ENCODE assay signal across 8 cellular contexts in the genomic region with DNA sequence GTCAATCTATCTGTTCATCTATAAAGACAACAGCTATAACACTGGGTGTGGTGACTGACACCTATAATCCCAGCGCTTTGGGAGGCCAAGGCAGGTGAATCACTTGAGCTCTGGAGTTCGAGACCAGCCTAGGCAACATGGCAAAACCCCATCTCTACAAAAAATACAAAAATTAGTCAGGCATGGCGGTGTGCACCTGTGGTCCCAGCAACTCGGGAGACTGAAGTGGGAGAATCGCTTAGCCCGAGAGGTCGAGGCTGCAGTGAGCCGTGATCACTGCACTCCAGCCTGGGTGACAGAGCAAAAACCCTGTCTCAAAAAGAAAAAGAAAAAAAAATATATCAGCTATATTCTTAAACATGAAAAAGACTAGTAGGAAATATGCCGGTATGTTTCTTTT. TPM values are rescaled to one million over a fixed set of nuclear protein-coding genes. Genes with fewer than 3 reads are reported as not detected.
DNase-seq lines count a peak whose midpoint lies in the region; ATAC-seq, FAIRE-seq and TF ChIP-seq lines count a peak whose summit lies in the region.
"Not testable (repeated sequence)": the region's sequence is repeated elsewhere in the genome, so short reads cannot be mapped to it uniquely, and the experiment has no call there.

No MANE protein-coding gene starts in this region.

- TF ChIP-seq POLR2A in A549 (IDR thresholded peaks at IDR 0.05; ENCODE audit: low read length), result not testable (repeated sequence)

- WGBS in A549 (ENCODE audit: missing lambda C conversion rate), result 43% methylated on average over 9 of the region's 9 CpGs
- 74% methylated on average over 9 of the region's 9 CpGs for WGBS in SK-N-SH (ENCODE audit: low lambda C conversion rate)

- H3F3A ChIP-seq in SK-N-SH (replicated peaks; ENCODE audit: insufficient read depth), result peaks cover 29% of the 10 kb centered on the region

- not testable (repeated sequence) for TF ChIP-seq CTCF in A549 (IDR thresholded peaks at IDR 0.05); SK-N-SH (IDR thresholded peaks at IDR 0.05); nephron (IDR thresholded peaks at IDR 0.05; ENCODE audit: unreplicated experiment in 3 of 3)

- not testable (repeated sequence) for H3K9me2 ChIP-seq in SK-N-SH

- H3K4me3 ChIP-seq in A549, result peak overlapping the region; percentile 32
- peak overlapping the region in 1 of 2 experiments; percentile 30; a peak in 2 of 4 replicates for H3K4me3 ChIP-seq in SK-N-SH (ENCODE audit: low read depth in 2 of 2, low read length in 1 of 2)
- not testable (repeated sequence) for H3K4me3 ChIP-seq in duodenal mucosa (ENCODE audit: low read depth in 1 of 2, low read length in 2 of 2)

- CTCF ChIA-PET in A549 (lab: Yijun Ruan, JAX) (interaction anchor here (0.7 to 6.3 kb wide), 7 partner anchors 10 to 73 kb away, joined by 3 to 32 read pairs (median 5); no protein-coding TSS in a partner anchor), SK-N-SH (lab: Yijun Ruan, JAX) (interaction anchor here (1.4 to 3.3 kb wide), 2 partner anchors 10 to 80 kb away, joined by 5 to 18 read pairs; no protein-coding TSS in a partner anchor)
- CTCF ChIA-PET in activated naive CD4-positive, alpha-beta T cell treated with anti-CD3 and anti-CD28 coated beads, Interleukin-2, amount 10 ng/mL, durations not matched to agents 7 days and 5 days (lab: Charles Lee), result not testable (repeated sequence)

- H3K27ac Mint-ChIP-seq in activated naive CD4-positive, alpha-beta T cell treated with anti-CD3 and anti-CD28 coated beads, Interleukin-2, amount 10 ng/mL, durations not matched to agents 7 days and 5 days, result peak overlapping the region; percentile 91
- H3K27ac Mint-ChIP-seq in immature natural killer cell, result peak overlapping the region; percentile 96 to 99 (median 99)
- H3K27ac Mint-ChIP-seq in nephron, result peak overlapping the region; percentile 93 to 99 (median 99)
- peak overlapping the region; percentile 93 for H3K27ac Mint-ChIP-seq in stimulated activated memory B cell treated with anti-CD40 and anti-IgM and Interleukin-4, amounts not matched to agents 10 μg/mL and 1 μg/mL and 100 μg/mL, for 72 hours

- not testable (repeated sequence) for H3K27me3 Mint-ChIP-seq in activated naive CD4-positive, alpha-beta T cell treated with anti-CD3 and anti-CD28 coated beads, Interleukin-2, amount 10 ng/mL, durations not matched to agents 7 days and 5 days; nephron (ENCODE audit: low read depth); stimulated activated memory B cell treated with anti-CD40 and anti-IgM and Interleukin-4, amounts not matched to agents 10 μg/mL and 1 μg/mL and 100 μg/mL, for 72 hours
- peaks cover 13 to 36% (median 33%) of the 10 kb centered on the region in 3 donors for H3K27me3 Mint-ChIP-seq in immature natural killer cell (ENCODE audit: low read depth in 3 of 3)

- H3K4me3 Mint-ChIP-seq in activated naive CD4-positive, alpha-beta T cell treated with anti-CD3 and anti-CD28 coated beads, Interleukin-2, amount 10 ng/mL, durations not matched to agents 7 days and 5 days, result not testable (repeated sequence)
- H3K4me3 Mint-ChIP-seq in immature natural killer cell, result peak overlapping the region; percentile 71 to 81 (median 80)
- H3K4me3 Mint-ChIP-seq in nephron, result peak overlapping the region in 1 of 3 experiments; percentile 68
- peak overlapping the region; percentile 74 for H3K4me3 Mint-ChIP-seq in stimulated activated memory B cell treated with anti-CD40 and anti-IgM and Interleukin-4, amounts not matched to agents 10 μg/mL and 1 μg/mL and 100 μg/mL, for 72 hours

- not testable (repeated sequence) for DNase-seq in A549 (ENCODE audit: low read depth in 1 of 2, low spot score in 1 of 2); GM18507 (ENCODE audit: extremely low spot score, insufficient read length, low read depth); SK-N-SH; activated naive CD4-positive, alpha-beta T cell treated with anti-CD3 and anti-CD28 coated beads, Interleukin-2, amount 10 ng/mL, durations not matched to agents 7 days and 5 days; immature natural killer cell

- H3K4me1 Mint-ChIP-seq in activated naive CD4-positive, alpha-beta T cell treated with anti-CD3 and anti-CD28 coated beads, Interleukin-2, amount 10 ng/mL, durations not matched to agents 7 days and 5 days, result peaks cover 92% of the 10 kb centered on the region
- H3K4me1 Mint-ChIP-seq in immature natural killer cell (peaks cover 96 to 100% of the 10 kb centered on the region in 2 donors), nephron (peaks cover 90% of the 10 kb centered on the region)
- peaks cover 88% of the 10 kb centered on the region for H3K4me1 Mint-ChIP-seq in stimulated activated memory B cell treated with anti-CD40 and anti-IgM and Interleukin-4, amounts not matched to agents 10 μg/mL and 1 μg/mL and 100 μg/mL, for 72 hours

- H3K9me3 ChIP-seq in A549; SK-N-SH; duodenal mucosa (ENCODE audit: control insufficient read depth in 1 of 2, low read length in 2 of 2): not testable (repeated sequence)

- not testable (repeated sequence) for H3K9me3 Mint-ChIP-seq in activated naive CD4-positive, alpha-beta T cell treated with anti-CD3 and anti-CD28 coated beads, Interleukin-2, amount 10 ng/mL, durations not matched to agents 7 days and 5 days; immature natural killer cell; nephron; stimulated activated memory B cell treated with anti-CD40 and anti-IgM and Interleukin-4, amounts not matched to agents 10 μg/mL and 1 μg/mL and 100 μg/mL, for 72 hours

- ATAC-seq in A549; stimulated activated memory B cell treated with anti-CD40 and anti-IgM and Interleukin-4, amounts not matched to agents 10 μg/mL and 1 μg/mL and 100 μg/mL, for 72 hours: not testable (repeated sequence)

- peak overlapping the region; percentile 95 to 97 for H3K27ac ChIP-seq in A549
- H3K27ac ChIP-seq in SK-N-SH (ENCODE audit: low read depth in 2 of 2, low read length in 1 of 2), result peak overlapping the region; percentile 94 to 96
- H3K27ac ChIP-seq in duodenal mucosa (ENCODE audit: low read depth, low read length), result not testable (repeated sequence)

- not testable (repeated sequence) for H4K20me1 ChIP-seq in SK-N-SH (ENCODE audit: insufficient read depth)

- H3K27me3 ChIP-seq in SK-N-SH (ENCODE audit: insufficient read depth); duodenal mucosa (ENCODE audit: control insufficient read depth in 1 of 2, insufficient read depth in 2 of 2, low read length in 2 of 2): not testable (repeated sequence)

- H3K36me3 Mint-ChIP-seq in activated naive CD4-positive, alpha-beta T cell treated with anti-CD3 and anti-CD28 coated beads, Interleukin-2, amount 10 ng/mL, durations not matched to agents 7 days and 5 days, result peaks cover 22% of the 10 kb centered on the region
- not testable (repeated sequence) for H3K36me3 Mint-ChIP-seq in immature natural killer cell; nephron (ENCODE audit: low read depth); stimulated activated memory B cell treated with anti-CD40 and anti-IgM and Interleukin-4, amounts not matched to agents 10 μg/mL and 1 μg/mL and 100 μg/mL, for 72 hours

- peak overlapping the region; percentile 50; the same call in 1 of the 2 replicates for H3K9ac ChIP-seq in SK-N-SH
- peak overlapping the region; percentile 21 to 62 for H3K9ac ChIP-seq in duodenal mucosa (ENCODE audit: low read depth in 1 of 2, low read length in 2 of 2)

- TF ChIP-seq RAD21 in A549 (conservative IDR thresholded peaks at IDR 0.05 in 1 of 2, IDR thresholded peaks at IDR 0.05 in 1 of 2); SK-N-SH (IDR thresholded peaks at IDR 0.05; ENCODE audit: low read length): not testable (repeated sequence)

- H2AFZ ChIP-seq in SK-N-SH (ENCODE audit: low read depth), result not testable (repeated sequence)

- H3K4me2 ChIP-seq in A549, result peak overlapping the region; percentile 87
- H3K4me2 ChIP-seq in SK-N-SH, result peak overlapping the region; percentile 70

- not testable (repeated sequence) for TF ChIP-seq EP300 in A549 (IDR thresholded peaks at IDR 0.05); SK-N-SH (IDR thresholded peaks at IDR 0.05; ENCODE audit: borderline replicate concordance in 1 of 2, low read depth in 1 of 2, low read length in 1 of 2)

- peaks cover 83% of the 10 kb centered on the region for H3K4me1 ChIP-seq in A549
- peaks cover 69 to 72% of the 10 kb centered on the region in 2 experiments for H3K4me1 ChIP-seq in SK-N-SH (ENCODE audit: control insufficient read depth in 1 of 2, insufficient read depth in 2 of 2, low read depth in 1 of 2, low read length in 1 of 2)
- peaks cover 77 to 90% of the 10 kb centered on the region in 2 donors for H3K4me1 ChIP-seq in duodenal mucosa (ENCODE audit: control insufficient read depth in 1 of 2, insufficient read depth in 2 of 2, low read length in 2 of 2)

- POLR2A ChIA-PET in A549 (lab: Yijun Ruan, JAX), result interaction anchor here (1.3 to 3.6 kb wide), 3 partner anchors 9 to 136 kb away, joined by 5 to 28 read pairs (median 7); partner anchors contain the start of gene DNAJA1
- POLR2A ChIA-PET in SK-N-SH (lab: Yijun Ruan, JAX), result not testable (repeated sequence)

- not testable (repeated sequence) for H3K36me3 ChIP-seq in SK-N-SH (replicated peaks in 1 of 2; ENCODE audit: control insufficient read depth in 1 of 2, insufficient read depth in 2 of 2, low read length in 1 of 2); duodenal mucosa (ENCODE audit: control insufficient read depth in 1 of 2, insufficient read depth in 2 of 2, low read length in 2 of 2)

- peaks cover 97% of the 10 kb centered on the region for H3K79me2 ChIP-seq in SK-N-SH (ENCODE audit: insufficient read depth)

- not testable (repeated sequence) for FAIRE-seq in A549 (lab: Jason Lieb, UNC)
- peak; percentile 63 for FAIRE-seq in GM18507 (lab: Jason Lieb, UNC)

RNA-seq across cellular contexts. Expression of gene B4GALT1, which starts 6.7 kb away (rescaled TPM):
- polyA plus RNA-seq in A549 (2011; rRNA removed), result 180 and 191 TPM in 2 replicates
- 52.5 and 77.2 TPM in 2 replicates for polyA plus RNA-seq in A549 (2012; cell fraction: cytosol; rRNA removed)
- polyA plus RNA-seq in A549 (2012; cell fraction: nucleus; rRNA removed), result 58.3 and 75.3 TPM in 2 replicates
- 140 to 182 TPM (median 167 TPM) in 3 replicates for polyA plus RNA-seq in A549 (2017; fragmentation: RNase III; extraction: RNeasy Plus Mini Kit Qiagen cat#74134 plus additional on column Dnase treatment)
- 251 and 259 TPM in 2 replicates for polyA minus RNA-seq in A549 (2011; rRNA and poly(A)+ RNA removed)
- 36.2 and 36.3 TPM in 2 replicates for polyA plus RNA-seq in SK-N-SH (2012; rRNA removed)
- 31.2 and 34.8 TPM in 2 replicates for polyA plus RNA-seq in SK-N-SH (2012; cell fraction: cytosol; rRNA removed)
- polyA plus RNA-seq in SK-N-SH (2012; cell fraction: nucleus; rRNA removed), result 16.2 and 21.7 TPM in 2 replicates
- 10 to 100 TPM; 21.7 to 49.2 (median 44.2) TPM for polyA plus RNA-seq in immature natural killer cell
